In the genomic region with DNA sequence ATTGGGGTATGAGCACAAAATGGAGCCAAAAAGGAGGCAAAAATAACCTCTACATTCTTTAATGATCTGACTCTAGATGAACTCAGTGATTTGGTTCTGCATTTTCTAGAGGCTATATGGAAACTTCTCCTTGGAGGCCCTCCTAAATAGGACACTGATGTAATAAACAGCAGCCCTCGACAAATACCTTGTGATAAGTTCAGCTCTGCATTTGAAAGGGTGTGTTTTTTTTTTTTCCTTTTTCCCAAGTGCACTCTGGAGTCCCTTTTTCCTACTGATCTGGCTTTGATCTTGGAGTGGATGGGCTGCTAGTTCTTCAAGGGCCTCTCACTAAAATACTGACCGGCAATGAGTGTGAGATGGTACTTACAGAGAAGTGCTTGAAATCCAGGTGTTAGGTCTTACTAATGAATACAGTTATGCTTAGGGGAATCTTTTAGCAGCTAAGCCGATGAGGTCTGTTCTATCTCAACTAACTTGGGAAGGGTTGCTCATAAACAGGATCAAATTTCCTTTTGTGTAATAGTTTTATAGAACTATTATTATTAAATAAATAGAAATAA, we compare ENCODE assay signal across 13 cellular contexts.
"Had no signal": no experiment of that assay in that cellular context is flagged by ENCODE, and none has a peak within 500 bp of the region (broad histone marks: within the 10 kb centered on the region; RNA-seq: fewer than 3 reads in every experiment).

No MANE protein-coding gene starts in this region.

- H3K27me3 ChIP-seq: colonic mucosa, heart left ventricle, neural progenitor cell, pancreas, uterus had no signal

- H3K4me1 Mint-ChIP-seq: natural killer cell, neural progenitor cell had no signal

- H3K36me3 Mint-ChIP-seq: mesothelial cell of epicardium, natural killer cell, neural progenitor cell, type B pancreatic cell had no signal

- DNase-seq: colonic mucosa; foreskin melanocyte; natural killer cell; occipital lobe; stimulated activated naive CD4-positive, alpha-beta T cell treated with Interleukin-2 at 50 U/mL for 16 hours had no signal

- H3K9me3 ChIP-seq: colonic mucosa, heart left ventricle, pancreas, uterus had no signal

- H3K27ac Mint-ChIP-seq: endodermal cell, natural killer cell, neural progenitor cell, type B pancreatic cell had no signal

- H3K4me3 ChIP-seq: colonic mucosa, heart left ventricle, neural progenitor cell, pancreas, uterus had no signal

- H3K27ac ChIP-seq: colonic mucosa, heart left ventricle, neural progenitor cell, pancreas, uterus had no signal

- H3K36me3 ChIP-seq: colonic mucosa, heart left ventricle, neural progenitor cell, pancreas, uterus had no signal

- H3K4me3 Mint-ChIP-seq: endodermal cell, mesothelial cell of epicardium, natural killer cell, neural progenitor cell, type B pancreatic cell had no signal

- ATAC-seq: natural killer cell had no signal

- H3K9me3 Mint-ChIP-seq: endodermal cell, mesothelial cell of epicardium, natural killer cell, neural progenitor cell, type B pancreatic cell had no signal

- H3K27me3 Mint-ChIP-seq: progenitor cell of endocrine pancreas had no signal

- H3K4me1 ChIP-seq: colonic mucosa, pancreas, uterus had no signal
